In the genomic region with DNA sequence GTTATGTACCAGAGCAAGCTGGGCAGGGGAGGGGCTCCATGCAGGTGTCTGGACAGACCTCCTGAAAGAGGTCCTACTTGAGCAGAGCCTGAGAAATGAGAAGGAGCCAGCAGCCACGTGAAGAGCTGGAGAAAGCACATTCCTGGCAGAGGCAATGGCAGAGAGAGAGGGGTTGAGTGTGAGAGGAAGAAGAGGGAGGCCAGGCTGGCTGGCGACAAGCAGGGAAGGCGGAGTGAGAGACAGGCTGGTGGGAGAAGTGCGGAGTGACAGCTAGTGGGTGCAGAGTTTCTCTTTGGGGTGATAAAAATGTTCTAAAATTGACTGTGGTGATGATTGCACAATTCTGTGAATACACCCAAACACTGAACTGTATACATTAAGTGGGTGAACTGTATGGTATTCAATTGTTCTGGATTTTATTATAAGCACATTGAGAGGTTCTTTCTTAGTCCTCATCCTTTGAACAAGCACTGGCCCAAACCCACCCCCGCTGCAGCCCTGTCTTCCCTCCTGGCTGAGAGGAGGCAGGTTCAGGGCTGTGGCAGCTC, we compare ENCODE assay signal across 13 cellular contexts.
"Had no signal": no experiment of that assay in that cellular context is flagged by ENCODE, and none has a peak within 500 bp of the region (broad histone marks: within the 10 kb centered on the region; RNA-seq: fewer than 3 reads in every experiment).

No MANE protein-coding gene starts in this region.

- H3K4me3 ChIP-seq: colonic mucosa, prostate gland, thoracic aorta had no signal

- H3K27ac ChIP-seq: colonic mucosa, foreskin keratinocyte, prostate gland had no signal

- DNase-seq: activated CD4-positive, alpha-beta memory T cell treated with anti-CD3 and anti-CD28 coated beads for 36 hours; activated CD4-positive, alpha-beta T cell treated with anti-CD3 and anti-CD28 coated beads for 1 hour; activated T-cell treated with anti-CD3 and anti-CD28 coated beads, Interleukin-2, amount 50 U/mL, for 24 hours; central memory CD4-positive, alpha-beta T cell; colonic mucosa; foreskin keratinocyte; stimulated activated CD4-positive, alpha-beta T cell treated with anti-CD3 and anti-CD28 coated beads, Interleukin-1b, Interleukin-23, amount 100 ng/mL, for 48 hours; stimulated activated naive CD8-positive, alpha-beta T cell treated with anti-CD3 and anti-CD28 coated beads, Interleukin-15, amount 100 ng/mL, for 72 hours; T-helper 9 cell had no signal

- FAIRE-seq: endothelial cell of umbilical vein had no signal

- H3K27me3 ChIP-seq: colonic mucosa, foreskin keratinocyte had no signal

- H3K4me1 ChIP-seq: colonic mucosa had no signal

- ATAC-seq: activated naive CD4-positive, alpha-beta T cell treated with anti-CD3 and anti-CD28 coated beads, Interleukin-2, amount 50 U/mL, for 72 hours; foreskin keratinocyte; stimulated activated naive CD8-positive, alpha-beta T cell treated with anti-CD3 and anti-CD28 coated beads, Interleukin-15, amount 100 ng/mL, for 72 hours had no signal

- H3K36me3 ChIP-seq: colonic mucosa, prostate gland had no signal

- H3K9me3 ChIP-seq: colonic mucosa, prostate gland, thoracic aorta had no signal
